8 cellular contexts compared by ENCODE assay signal in genomic region chr3:71584216-71585061, GRCh38. TPM values are rescaled to one million over a fixed set of nuclear protein-coding genes. Genes with fewer than 3 reads are reported as not detected.
DNase-seq lines count a peak whose midpoint lies in the region; ATAC-seq, FAIRE-seq and TF ChIP-seq lines count a peak whose summit lies in the region.

No MANE protein-coding gene starts in this region.

- H3K79me2 ChIP-seq in SK-N-SH (ENCODE audit: insufficient read depth) = peaks cover 78% of the 10 kb centered on the region
- peaks cover 40% of the 10 kb centered on the region for H3K79me2 ChIP-seq in hepatocyte

- peak; percentile 50 for FAIRE-seq in H54 (lab: Jason Lieb, UNC)

- no peak for TF ChIP-seq RAD21 in SK-N-SH (IDR thresholded peaks at IDR 0.05; ENCODE audit: low read length)

- peak overlapping the region; percentile 77 for H3K4me2 ChIP-seq in SK-N-SH
- H3K4me2 ChIP-seq in hepatocyte = peak overlapping the region; percentile 93

- TF ChIP-seq CTCF in 22Rv1 (IDR thresholded peaks at IDR 0.05) (no peak), SK-N-SH (IDR thresholded peaks at IDR 0.05) (no peak), hepatocyte (IDR thresholded peaks at IDR 0.05; ENCODE audit: poor library complexity) (no peak), psoas muscle (IDR thresholded peaks at IDR 0.05) (no peak)

- TF ChIP-seq EP300 in SK-N-SH (IDR thresholded peaks at IDR 0.05; ENCODE audit: borderline replicate concordance in 1 of 2, low read depth in 1 of 2, low read length in 1 of 2) = 0 out of 4 replicates have a peak, but pooled peaks have one; percentile 2 to 3

- H2AFZ ChIP-seq in SK-N-SH (ENCODE audit: low read depth) (no peak overlapping the region; the same call in 1 of the 2 replicates), hepatocyte (peak overlapping the region; percentile 66)

- intact Hi-C loops in psoas muscle (cut with DNase I) = loop anchor here (2.0 to 10.0 kb wide), 9 partner anchors 42 to 1040 kb away; no protein-coding TSS in a partner anchor

- CTCF ChIA-PET in SK-N-SH (lab: Yijun Ruan, JAX) = interaction anchor here (1.0 to 5.3 kb wide), 7 partner anchors 10 to 867 kb away, joined by 3 to 49 read pairs (median 5); no protein-coding TSS in a partner anchor

- ATAC-seq in psoas muscle = peak; percentile 3 to 25 (median 14)
- ATAC-seq in GM21528 (IDR thresholded peaks at IDR 0.05; ENCODE audit: low FRiP score, unreplicated experiment) = no peak

- H3K27ac ChIP-seq in 22Rv1 (peak overlapping the region; percentile 83), SK-N-SH (ENCODE audit: low read depth in 2 of 2, low read length in 1 of 2) (peak overlapping the region; percentile 89 to 92), hepatocyte (peak overlapping the region; percentile 97), psoas muscle (peak overlapping the region; percentile 93)

- H3K4me1 ChIP-seq in SK-N-SH (ENCODE audit: control insufficient read depth in 1 of 2, insufficient read depth in 2 of 2, low read depth in 1 of 2, low read length in 1 of 2) = peaks cover 10 to 22% of the 10 kb centered on the region in 2 experiments; a peak in 3 of 4 replicates
- peaks cover 9% of the 10 kb centered on the region for H3K4me1 ChIP-seq in hepatocyte (ENCODE audit: insufficient read depth)
- peaks cover 21% of the 10 kb centered on the region for H3K4me1 ChIP-seq in psoas muscle

- peak overlapping the region; percentile 69 for H3K9ac ChIP-seq in SK-N-SH

- TF ChIP-seq POLR2A in H54 (IDR thresholded peaks at IDR 0.05; ENCODE audit: low read depth, low read length) = peak; percentile 11; the same call in 1 of the 2 replicates

- H4K20me1 ChIP-seq in SK-N-SH (ENCODE audit: insufficient read depth) (no peaks in the 10 kb centered on the region), hepatocyte (ENCODE audit: insufficient read depth, poor library complexity, severe bottlenecking) (no peaks in the 10 kb centered on the region)

- POLR2A ChIA-PET in SK-N-SH (lab: Yijun Ruan, JAX) = interaction anchor here (0.6 kb wide), 2 partner anchors 575 to 1045 kb away, joined by 3 read pairs; no protein-coding TSS in a partner anchor

- DNase-seq in H54 (ENCODE audit: insufficient read length, low spot score) (peak; percentile 22), SK-N-SH (peak; percentile 41), amygdala (lab: John Stamatoyannopoulos, UW) (peak in 45 of 56 donors; percentile 6 to 89 (median 50)), hepatocyte (ENCODE audit: low spot score) (peak; percentile 59), psoas muscle (peak; percentile 35 to 54), 8988T (no peak)

- H3F3A ChIP-seq in SK-N-SH (replicated peaks; ENCODE audit: insufficient read depth) = peaks cover 38% of the 10 kb centered on the region

- 6% methylated on average over 24 of the region's 24 CpGs for whole genome bisulfite sequencing in SK-N-SH (ENCODE audit: low lambda C conversion rate)
- 3% methylated on average over 16 of the region's 24 CpGs for WGBS in hepatocyte (ENCODE audit: low lambda C conversion rate, missing lambda C conversion rate)
- 2 to 7% (median 3%) methylated on average over 23 to 24 of the region's 24 CpGs for WGBS in psoas muscle, 3 donors

- H3K4me3 ChIP-seq in SK-N-SH (ENCODE audit: low read depth in 2 of 2, low read length in 1 of 2) = peak overlapping the region; percentile 69 to 86
- peak overlapping the region; percentile 86 for H3K4me3 ChIP-seq in hepatocyte
- H3K4me3 ChIP-seq in psoas muscle = peak overlapping the region; percentile 95

- H3K36me3 ChIP-seq in SK-N-SH (replicated peaks in 1 of 2; ENCODE audit: control insufficient read depth in 1 of 2, insufficient read depth in 2 of 2, low read length in 1 of 2) (no peaks in the 10 kb centered on the region), hepatocyte (replicated peaks; ENCODE audit: insufficient read depth, low read depth) (no peaks in the 10 kb centered on the region), psoas muscle (ENCODE audit: insufficient read depth in 1 of 2, low read depth in 1 of 2) (no peaks in the 10 kb centered on the region)

- H3K9me2 ChIP-seq in SK-N-SH (no peaks in the 10 kb centered on the region), hepatocyte (replicated peaks; ENCODE audit: insufficient read depth) (no peaks in the 10 kb centered on the region)

- no peaks in the 10 kb centered on the region for H3K27me3 ChIP-seq in SK-N-SH (ENCODE audit: insufficient read depth)
- H3K27me3 ChIP-seq in hepatocyte = no peaks in the 10 kb centered on the region
- H3K27me3 ChIP-seq in psoas muscle (ENCODE audit: insufficient read depth in 3 of 3, low read length in 2 of 3) = no peaks in the 10 kb centered on the region

- no peaks in the 10 kb centered on the region; the same call in 1 of the 2 replicates for H3K9me3 ChIP-seq in SK-N-SH
- no peaks in the 10 kb centered on the region for H3K9me3 ChIP-seq in hepatocyte (ENCODE audit: low read depth)
- no peaks in the 10 kb centered on the region for H3K9me3 ChIP-seq in psoas muscle

TF ChIP-seq in SK-N-SH, 30 proteins besides CTCF, POLR2A, EP300 and RAD21:
- TF ChIP-seq FOXM1 (IDR thresholded peaks at IDR 0.05; ENCODE audit: low read depth) = no peak
- no peak for TF ChIP-seq NFIC (IDR thresholded peaks at IDR 0.05; ENCODE audit: borderline replicate concordance)
- peak; percentile 3 for TF ChIP-seq CHD2 (IDR thresholded peaks at IDR 0.05; ENCODE audit: low read length, partially characterized antibody)
- 0 out of 2 replicates have a peak, but pooled peaks have one; percentile 42 for TF ChIP-seq TAF1 (IDR thresholded peaks at IDR 0.05; ENCODE audit: borderline replicate concordance, low read depth, low read length)
- no peak for TF ChIP-seq MAX (IDR thresholded peaks at IDR 0.05; ENCODE audit: low read depth)
- no peak for TF ChIP-seq EZH2phosphoT487 (IDR thresholded peaks at IDR 0.05; ENCODE audit: borderline replicate concordance, low read depth)
- 0 out of 2 replicates have a peak, but pooled peaks have one; percentile 13 for TF ChIP-seq RCOR1 (IDR thresholded peaks at IDR 0.05; ENCODE audit: low read length)
- TF ChIP-seq TCF12 (IDR thresholded peaks at IDR 0.05) = no peak
- no peak for TF ChIP-seq NRF1 (IDR thresholded peaks at IDR 0.05; ENCODE audit: low read depth, low read length)
- TF ChIP-seq POLR2AphosphoS5 (IDR thresholded peaks at IDR 0.05; ENCODE audit: low read depth, low read length) = peak; percentile 37; the same call in 1 of the 2 replicates
- TF ChIP-seq JUND (IDR thresholded peaks at IDR 0.05) = no peak
- no peak for TF ChIP-seq USF1 (IDR thresholded peaks at IDR 0.05; ENCODE audit: borderline replicate concordance, low read depth)
- TF ChIP-seq MEF2A (IDR thresholded peaks at IDR 0.05; ENCODE audit: borderline replicate concordance, low read depth) = no peak
- no peak for TF ChIP-seq USF2 (IDR thresholded peaks at IDR 0.05; ENCODE audit: borderline replicate concordance, low read depth, low read length)
TF ChIP-seq in SK-N-SH: peak in this region for 4.

RNA-seq across cellular contexts. Expression of gene FOXP1, which starts 0.9 kb away (rescaled TPM):
- 8.8 and 10.5 TPM in 2 replicates for polyA plus RNA-seq in SK-N-SH (2012; rRNA removed)
- 5.7 and 6.3 TPM in 2 replicates for polyA plus RNA-seq in SK-N-SH (2012; cell fraction: cytosol; rRNA removed)
- polyA plus RNA-seq in SK-N-SH (2012; cell fraction: nucleus; rRNA removed) = 10.3 and 11.2 TPM in 2 replicates
- 94.2 and 99.8 TPM in 2 replicates for total RNA-seq in hepatocyte
- polyA plus RNA-seq in hepatocyte = 76.8 and 91.5 TPM in 2 replicates
- total RNA-seq in psoas muscle = 10 to 100 TPM; 15.4 to 26.4 (median 19.6) TPM
- polyA plus RNA-seq in psoas muscle = 10 to 100 TPM in 1 of 3 donors, 1 to 10 TPM in 2; 2.6 to 10.2 (median 9.5) TPM
